In the genomic region with DNA sequence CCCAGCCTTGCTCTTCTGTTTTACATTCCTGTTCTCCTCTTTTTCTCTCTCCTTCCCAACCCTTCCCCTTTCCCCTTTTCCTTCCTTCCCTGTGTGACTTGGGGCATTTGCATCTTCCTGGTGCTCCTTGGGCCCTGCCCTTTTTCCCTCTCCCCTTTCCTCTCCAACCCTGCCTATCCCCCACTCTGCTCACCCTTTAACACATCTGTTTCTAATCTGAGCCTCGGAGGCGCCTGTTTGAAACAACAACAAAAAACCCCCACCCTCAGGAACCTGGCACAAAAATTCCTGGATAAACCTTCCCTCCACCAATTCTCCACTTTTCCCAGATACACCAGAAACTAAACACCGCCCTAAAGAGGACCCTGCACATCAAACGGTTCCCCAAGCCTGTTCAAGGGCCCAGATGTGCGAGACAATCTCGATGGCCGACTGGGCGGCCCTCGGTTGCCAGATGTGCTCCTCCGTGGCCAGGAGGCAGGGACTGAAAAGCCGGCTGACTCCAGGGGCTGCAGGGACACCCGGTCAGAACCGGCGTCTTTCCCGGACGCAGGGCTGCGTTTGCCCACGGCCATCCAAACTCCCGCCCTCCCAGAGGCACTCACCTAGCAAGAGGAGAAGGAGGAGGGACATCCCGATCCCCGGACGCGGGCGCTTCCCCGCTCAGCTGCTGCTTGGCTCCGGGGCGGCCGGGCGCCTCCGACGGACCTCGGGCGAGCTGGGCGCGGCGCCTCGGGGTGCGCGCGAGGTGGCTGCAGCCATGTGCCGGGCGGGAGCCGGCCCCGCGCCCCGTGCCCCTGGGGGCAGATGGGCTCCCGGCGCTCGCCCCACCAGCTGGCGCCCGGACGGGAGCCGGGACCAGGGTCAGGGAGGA, we compare ENCODE assay signal across 1 cellular context.
TF ChIP-seq lines count a peak whose summit lies in the region.

No MANE protein-coding gene starts in this region.

TF ChIP-seq in H1, 55 proteins besides CTCF, POLR2A, EP300 and RAD21 (continued from another document):
- no peak for TF ChIP-seq BCL11A (IDR thresholded peaks at IDR 0.05; ENCODE audit: low read depth in 2 of 2, low read length in 2 of 2)
- TF ChIP-seq SP1 (IDR thresholded peaks at IDR 0.05; ENCODE audit: low read depth, low read length), result no peak
- TF ChIP-seq TBP (IDR thresholded peaks at IDR 0.05; ENCODE audit: low read depth, low read length), result 0 out of 2 replicates have a peak, but pooled peaks have one; percentile 42
- peak in 1 of 2 experiments; percentile 42; a peak in 2 of 4 replicates for TF ChIP-seq HDAC2 (IDR thresholded peaks at IDR 0.05; ENCODE audit: borderline replicate concordance in 1 of 2, low read depth in 2 of 2, low read length in 2 of 2)
- no peak for TF ChIP-seq POU5F1 (IDR thresholded peaks at IDR 0.05; ENCODE audit: low read depth, low read length)
- TF ChIP-seq EZH2 (IDR thresholded peaks at IDR 0.05; ENCODE audit: low read depth, low read length, severe bottlenecking), result no peak
- peak; percentile 70 for TF ChIP-seq TAF7 (optimal IDR thresholded peaks at IDR 0.05; ENCODE audit: borderline replicate concordance, low read depth, low read length)
- TF ChIP-seq MAX (IDR thresholded peaks at IDR 0.05), result peak; percentile 80; the same call in 1 of the 2 replicates
- no peak for TF ChIP-seq CBX5 (IDR thresholded peaks at IDR 0.05; ENCODE audit: low read depth, low read length)
- TF ChIP-seq KDM4A (IDR thresholded peaks at IDR 0.05; ENCODE audit: low read depth, low read length, severe bottlenecking), result peak; percentile 45
- peak; percentile 6 for TF ChIP-seq NANOG (IDR thresholded peaks at IDR 0.05; ENCODE audit: insufficient read depth, low read depth, low read length, poor library complexity, severe bottlenecking)
- no peak for TF ChIP-seq SAP30 (IDR thresholded peaks at IDR 0.05; ENCODE audit: insufficient read depth, insufficient replicate concordance, low read length)
- TF ChIP-seq PHF8 (conservative IDR thresholded peaks at IDR 0.05; ENCODE audit: low read depth, low read length), result no peak; the same call in none of the 2 replicates
- TF ChIP-seq BACH1 (IDR thresholded peaks at IDR 0.05; ENCODE audit: low read length), result no peak
- no peak; the same call in 1 of the 2 replicates for TF ChIP-seq TAF1 (IDR thresholded peaks at IDR 0.05; ENCODE audit: low read depth, low read length)
- TF ChIP-seq KDM5A (IDR thresholded peaks at IDR 0.05; ENCODE audit: low read length), result no peak
- TF ChIP-seq CTBP2 (IDR thresholded peaks at IDR 0.05; ENCODE audit: borderline replicate concordance, insufficient read depth, insufficient read length, low read length), result no peak
- no peak for TF ChIP-seq SP2 (IDR thresholded peaks at IDR 0.05; ENCODE audit: low read length)
- TF ChIP-seq EGR1 (IDR thresholded peaks at IDR 0.05; ENCODE audit: borderline replicate concordance, low read depth, low read length), result peak; percentile 53; the same call in 1 of the 2 replicates
- no peak for TF ChIP-seq SUZ12 (IDR thresholded peaks at IDR 0.05; ENCODE audit: low read length)
- peak; percentile 88 for TF ChIP-seq ASH2L (IDR thresholded peaks at IDR 0.05; ENCODE audit: low read length)
- TF ChIP-seq RBBP5 (IDR thresholded peaks at IDR 0.05; ENCODE audit: borderline replicate concordance, low read depth, low read length), result peak; percentile 53; the same call in 1 of the 2 replicates
